Comparison of ENCODE assay signal across 1 cellular context in the genomic region with DNA sequence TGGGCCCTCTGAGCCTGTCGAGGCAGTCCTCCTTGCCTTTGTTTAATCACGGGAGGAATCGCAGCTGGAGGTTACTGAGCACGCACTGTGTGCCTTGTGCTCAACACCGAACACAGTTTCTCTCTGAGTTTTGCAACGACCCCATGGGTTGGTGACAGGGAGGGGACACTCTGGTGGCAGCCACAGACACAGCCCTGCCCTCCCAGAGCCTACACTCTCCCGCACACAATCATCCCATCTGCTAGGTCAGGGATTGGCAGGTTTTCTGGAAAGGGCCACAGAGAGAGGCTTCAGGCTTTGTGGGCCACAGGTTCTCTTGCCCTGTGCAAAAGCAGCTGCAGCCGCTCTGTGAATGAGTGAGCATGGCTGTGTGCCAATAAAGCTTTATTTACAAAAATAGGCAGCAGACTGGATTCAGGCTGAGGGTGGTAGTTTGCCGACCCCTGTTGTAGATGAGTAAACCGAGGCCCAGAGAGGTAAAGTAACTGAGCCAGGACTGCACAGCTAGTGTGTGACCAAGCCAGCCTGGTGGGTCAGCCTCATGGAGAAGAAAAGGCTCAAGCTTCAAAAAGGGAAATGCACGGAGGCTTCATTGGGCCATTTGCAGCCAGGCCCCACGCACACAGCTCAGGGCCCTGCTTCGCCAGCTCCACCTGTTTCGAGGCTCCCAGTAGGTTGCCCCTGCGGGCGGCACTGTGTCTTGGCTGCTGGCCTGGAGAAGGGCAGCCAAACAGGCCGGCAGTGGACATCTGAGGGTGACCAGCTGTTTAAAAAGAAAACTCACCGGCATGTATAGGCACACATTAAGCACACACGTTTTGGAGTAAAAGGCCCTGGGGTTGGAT.
TF ChIP-seq lines count a peak whose summit lies in the region.

No MANE protein-coding gene starts in this region.

TF ChIP-seq in K562, 482 proteins besides CTCF, POLR2A, EP300 and RAD21:
- TF ChIP-seq KAT2B (IDR thresholded peaks at IDR 0.05; ENCODE audit: low read depth, low read length) (no peak), NFIC (IDR thresholded peaks at IDR 0.05) (peak; percentile 40; the same call in 1 of the 2 replicates), CTBP1 (IDR thresholded peaks at IDR 0.05; ENCODE audit: borderline replicate concordance) (no peak)
- TF ChIP-seq, protein P1, sequence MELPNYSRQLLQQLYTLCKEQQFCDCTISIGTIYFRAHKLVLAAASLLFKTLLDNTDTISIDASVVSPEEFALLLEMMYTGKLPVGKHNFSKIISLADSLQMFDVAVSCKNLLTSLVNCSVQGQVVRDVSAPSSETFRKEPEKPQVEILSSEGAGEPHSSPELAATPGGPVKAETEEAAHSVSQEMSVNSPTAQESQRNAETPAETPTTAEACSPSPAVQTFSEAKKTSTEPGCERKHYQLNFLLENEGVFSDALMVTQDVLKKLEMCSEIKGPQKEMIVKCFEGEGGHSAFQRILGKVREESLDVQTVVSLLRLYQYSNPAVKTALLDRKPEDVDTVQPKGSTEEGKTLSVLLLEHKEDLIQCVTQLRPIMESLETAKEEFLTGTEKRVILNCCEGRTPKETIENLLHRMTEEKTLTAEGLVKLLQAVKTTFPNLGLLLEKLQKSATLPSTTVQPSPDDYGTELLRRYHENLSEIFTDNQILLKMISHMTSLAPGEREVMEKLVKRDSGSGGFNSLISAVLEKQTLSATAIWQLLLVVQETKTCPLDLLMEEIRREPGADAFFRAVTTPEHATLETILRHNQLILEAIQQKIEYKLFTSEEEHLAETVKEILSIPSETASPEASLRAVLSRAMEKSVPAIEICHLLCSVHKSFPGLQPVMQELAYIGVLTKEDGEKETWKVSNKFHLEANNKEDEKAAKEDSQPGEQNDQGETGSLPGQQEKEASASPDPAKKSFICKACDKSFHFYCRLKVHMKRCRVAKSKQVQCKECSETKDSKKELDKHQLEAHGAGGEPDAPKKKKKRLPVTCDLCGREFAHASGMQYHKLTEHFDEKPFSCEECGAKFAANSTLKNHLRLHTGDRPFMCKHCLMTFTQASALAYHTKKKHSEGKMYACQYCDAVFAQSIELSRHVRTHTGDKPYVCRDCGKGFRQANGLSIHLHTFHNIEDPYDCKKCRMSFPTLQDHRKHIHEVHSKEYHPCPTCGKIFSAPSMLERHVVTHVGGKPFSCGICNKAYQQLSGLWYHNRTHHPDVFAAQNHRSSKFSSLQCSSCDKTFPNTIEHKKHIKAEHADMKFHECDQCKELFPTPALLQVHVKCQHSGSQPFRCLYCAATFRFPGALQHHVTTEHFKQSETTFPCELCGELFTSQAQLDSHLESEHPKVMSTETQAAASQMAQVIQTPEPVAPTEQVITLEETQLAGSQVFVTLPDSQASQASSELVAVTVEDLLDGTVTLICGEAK (IDR thresholded peaks at IDR 0.05): peak; percentile 89
- TF ChIP-seq, protein P1 (CRISPR knock-in tag; IDR thresholded peaks at IDR 0.05): peak; percentile 82
